In the genomic region with DNA sequence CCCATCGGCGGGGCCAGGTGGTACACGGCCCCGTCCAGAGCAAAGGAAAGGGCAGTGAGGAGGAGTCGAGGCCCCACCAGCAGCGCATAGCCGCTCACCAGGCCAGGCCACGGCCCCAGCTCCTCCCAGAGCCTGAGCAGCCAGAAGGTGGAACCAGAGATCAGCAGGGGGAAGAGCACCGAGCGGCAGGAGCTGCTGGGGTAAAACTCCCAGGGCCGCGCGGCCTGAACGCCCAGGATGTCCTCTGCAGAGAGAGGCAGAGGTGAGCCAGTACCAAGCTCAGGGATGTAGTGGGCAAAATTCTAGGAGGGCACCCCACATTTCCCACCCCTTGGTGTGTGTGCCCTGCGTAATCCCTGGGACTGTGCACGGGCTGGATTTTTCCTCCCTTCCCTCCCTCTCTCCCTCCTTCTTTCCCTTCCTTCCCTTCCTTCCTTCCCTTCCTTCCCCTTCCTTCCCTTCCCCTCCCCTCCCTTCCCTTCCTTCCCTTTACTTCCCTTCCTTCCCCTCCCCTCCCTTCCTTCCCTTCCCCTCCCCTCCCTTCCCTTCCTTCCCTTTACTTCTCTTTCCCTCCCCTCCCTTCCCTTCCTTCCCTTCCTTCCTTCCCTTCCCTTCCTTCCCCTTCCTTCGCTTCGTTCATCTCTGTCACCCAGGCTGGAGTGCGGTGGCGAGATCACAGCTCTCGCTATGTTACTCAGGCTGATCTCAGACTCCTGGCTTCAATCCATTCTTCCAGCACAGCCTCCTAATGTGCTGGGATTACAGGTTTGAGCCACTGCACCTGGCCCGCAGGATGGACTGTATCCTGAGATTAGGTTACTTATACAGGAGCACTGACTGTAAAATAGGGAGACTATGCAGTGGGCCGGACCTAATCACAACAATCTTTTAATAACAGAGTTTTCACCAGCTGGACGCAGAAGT, we compare ENCODE assay signal across 11 cellular contexts. TPM values are rescaled to one million over a fixed set of nuclear protein-coding genes. Genes with fewer than 3 reads are reported as not detected.
DNase-seq lines count a peak whose midpoint lies in the region; TF ChIP-seq lines count a peak whose summit lies in the region.
"Had no signal": no experiment of that assay in that cellular context is flagged by ENCODE, and none has a peak within 500 bp of the region (broad histone marks: within the 10 kb centered on the region; RNA-seq: fewer than 3 reads in every experiment).

No MANE protein-coding gene starts in this region.

- TF ChIP-seq CTCF in choroid plexus epithelial cell (conservative IDR thresholded peaks at IDR 0.05; ENCODE audit: low read depth, low read length): peak; percentile 48
- TF ChIP-seq CTCF in osteoblast (IDR thresholded peaks at IDR 0.05; ENCODE audit: extremely low read depth, low read depth, low read length): peak; percentile 13
- no peak for TF ChIP-seq CTCF in MM.1S (IDR thresholded peaks at IDR 0.05; ENCODE audit: low read length)

- H3K27ac ChIP-seq in osteoblast (ENCODE audit: low read depth, low read length): no peak overlapping the region
- H3K27ac ChIP-seq in MM.1S (ENCODE audit: low read length): no peak overlapping the region
- H3K27ac ChIP-seq: 22Rv1, left lung had no signal

- H3K4me3 ChIP-seq in choroid plexus epithelial cell (ENCODE audit: low read depth, low read length): no peak overlapping the region
- no peak overlapping the region for H3K4me3 ChIP-seq in osteoblast (ENCODE audit: insufficient read depth, low read length)
- H3K4me3 ChIP-seq in MM.1S (ENCODE audit: low read length): no peak overlapping the region
- H3K4me3 ChIP-seq: left lung had no signal

- H2AFZ ChIP-seq in osteoblast (ENCODE audit: low read length) (peak overlapping the region; percentile 41), MM.1S (ENCODE audit: low read length) (no peak overlapping the region)

- no peaks in the 10 kb centered on the region for H3K9me2 ChIP-seq in MM.1S (replicated peaks; ENCODE audit: insufficient read depth, low read length)

- H3F3A ChIP-seq in MM.1S (ENCODE audit: insufficient read depth, low read length): no peaks in the 10 kb centered on the region

- DNase-seq in DMS 273 (lab: John Stamatoyannopoulos, UW; ENCODE audit: unreplicated experiment) (peak; percentile 69), DMS 273 treated with DMSO at 0.1 percent for 48 hours (lab: John Stamatoyannopoulos, UW) (no peak), NCI-H2227 treated with DMSO at 0.1 percent for 48 hours (lab: John Stamatoyannopoulos, UW) (peak; percentile 29), choroid plexus epithelial cell (ENCODE audit: low read depth) (peak; percentile 43), osteoblast (ENCODE audit: insufficient read length, low spot score, missing footprints) (peak; percentile 69), MM.1S (no peak), DMS153 treated with DMSO at 0.1 percent for 48 hours (lab: John Stamatoyannopoulos, UW; ENCODE audit: unreplicated experiment) (no peak)
- no peak for DNase-seq in effector CD4-positive, alpha-beta T cell
- DNase-seq: NCI-H446 had no signal

- H3K27me3 ChIP-seq in osteoblast (ENCODE audit: insufficient read depth, low read length) (no peaks in the 10 kb centered on the region), MM.1S (replicated peaks; ENCODE audit: insufficient read depth, low read length) (no peaks in the 10 kb centered on the region)
- H3K27me3 ChIP-seq: left lung had no signal

- H3K9me3 ChIP-seq in osteoblast (ENCODE audit: low read depth, low read length): no peaks in the 10 kb centered on the region
- no peaks in the 10 kb centered on the region for H3K9me3 ChIP-seq in MM.1S (replicated peaks; ENCODE audit: insufficient read depth, low read length)
- H3K9me3 ChIP-seq: left lung had no signal

- no peaks in the 10 kb centered on the region for H4K20me1 ChIP-seq in osteoblast (ENCODE audit: insufficient read depth, low read length)
- H4K20me1 ChIP-seq in MM.1S (ENCODE audit: insufficient read depth, low read length): no peaks in the 10 kb centered on the region

- H3K4me2 ChIP-seq in osteoblast (ENCODE audit: insufficient read depth, low read length) (no peak overlapping the region), MM.1S (ENCODE audit: low read depth, low read length) (no peak overlapping the region)

- H3K4me1 ChIP-seq in osteoblast (ENCODE audit: insufficient read depth, low read length) (peaks cover 1% of the 10 kb centered on the region), MM.1S (ENCODE audit: low read length) (0 out of 2 replicates have a peak, but pooled peaks cover under 1% of the 10 kb centered on the region)

- no peak overlapping the region for H3K9ac ChIP-seq in MM.1S (ENCODE audit: low read length)

- H3K36me3 ChIP-seq in osteoblast (ENCODE audit: insufficient read depth, low read length) (no peaks in the 10 kb centered on the region), MM.1S (replicated peaks; ENCODE audit: insufficient read depth, low read length) (no peaks in the 10 kb centered on the region)

- H3K79me2 ChIP-seq in osteoblast (ENCODE audit: insufficient read depth, low read length) (peaks cover 9% of the 10 kb centered on the region), MM.1S (ENCODE audit: low read length) (peaks cover 9% of the 10 kb centered on the region)

RNA-seq across cellular contexts. Expression of a gene that starts 6.4 kb away (rescaled TPM):
- total RNA-seq in osteoblast: 43.1 and 43.9 TPM in 2 replicates

RNA-seq across cellular contexts. Expression of a gene that starts 19.9 kb away (rescaled TPM):
- 2.9 and 4.0 TPM in 2 replicates for total RNA-seq in osteoblast

Comparison
In these comparisons a context has a peak if more than half of its experiments do, and no peak if none do; other contexts are left out.
1. DNase-seq: peak in DMS 273 (single experiment), NCI-H2227 treated with DMSO at 0.1 percent for 48 hours (single experiment), choroid plexus epithelial cell (single experiment) and osteoblast (single experiment); none in DMS 273 treated with DMSO at 0.1 percent for 48 hours (single experiment), effector CD4-positive, alpha-beta T cell (single experiment), MM.1S (single experiment) and DMS153 treated with DMSO at 0.1 percent for 48 hours (single experiment).